Comparison of ENCODE assay signal across 8 cellular contexts in genomic region chr2:15560988-15561573, GRCh38. TPM values are rescaled to one million over a fixed set of nuclear protein-coding genes. Genes with fewer than 3 reads are reported as not detected.
DNase-seq lines count a peak whose midpoint lies in the region; ATAC-seq and TF ChIP-seq lines count a peak whose summit lies in the region.

NBAS (minus strand) TSS chr2:15561334; CDS start chr2:15561304, 30 bp downstream.

- DNase-seq in GM06990 (ENCODE audit: extremely low read depth, insufficient read length) (peak; percentile 75), HFFc6 (peak; percentile 84), NB4 (ENCODE audit: low read depth) (peak; percentile 90), SKM-1 treated with dmso at 0.1 percent for 144 hours (lab: John Stamatoyannopoulos, UW; ENCODE audit: unreplicated experiment) (peak; percentile 65), glomerular visceral epithelial cell (ENCODE audit: extremely low spot score) (peak; percentile 75), omental fat pad (ENCODE audit: low spot score) (peak; percentile 77)
- DNase-seq in activated naive CD4-positive, alpha-beta T cell treated with anti-CD3 and anti-CD28 coated beads, Interleukin-2, amount 50 U/mL, for 72 hours (ENCODE audit: low spot score in 2 of 2): peak; percentile 70 to 72

- H3K27me3 ChIP-seq in GM06990 (replicated peaks; ENCODE audit: control insufficient read depth, insufficient read depth, low read length): no peaks in the 10 kb centered on the region

- no peaks in the 10 kb centered on the region; the same call in 1 of the 2 replicates for H3K27me3 Mint-ChIP-seq in HFFc6 (ENCODE audit: insufficient read depth)

- peak within 1 kb of the TSS; percentile 86 for H3K4me3 ChIP-seq in GM06990 (replicated peaks; ENCODE audit: low read depth, low read length)
- peak within 1 kb of the TSS; percentile 92 for H3K4me3 ChIP-seq in NB4 (ENCODE audit: low read depth, low read length)

- H3K27ac ChIP-seq in temporal lobe (ENCODE audit: low read depth, low read length): peak within 1 kb of the TSS; percentile 69

- TF ChIP-seq POLR2A in NB4 (IDR thresholded peaks at IDR 0.05; ENCODE audit: extremely low read depth, insufficient read length): peak; percentile 21

- H3K4me3 Mint-ChIP-seq in HFFc6: peak within 1 kb of the TSS; percentile 96

- peaks cover 37% of the 10 kb centered on the region for H3K4me1 Mint-ChIP-seq in HFFc6 (ENCODE audit: low read depth)

- H3K27ac Mint-ChIP-seq in HFFc6: peak within 1 kb of the TSS; percentile 99
- H3K27ac Mint-ChIP-seq in activated naive CD4-positive, alpha-beta T cell treated with anti-CD3 and anti-CD28 coated beads, Interleukin-2, amount 50 U/mL, for 72 hours: peak within 1 kb of the TSS; percentile 97 to 99

- TF ChIP-seq CTCF in GM06990 (IDR thresholded peaks at IDR 0.05; ENCODE audit: insufficient read depth, low read length, poor library complexity, severe bottlenecking): no peak
- TF ChIP-seq CTCF in HFFc6 (IDR thresholded peaks at IDR 0.05): no peak
- no peak for TF ChIP-seq CTCF in NB4 (IDR thresholded peaks at IDR 0.05; ENCODE audit: low read depth, low read length)
- TF ChIP-seq CTCF in omental fat pad (IDR thresholded peaks at IDR 0.05): no peak

- no peaks in the 10 kb centered on the region for H3K36me3 Mint-ChIP-seq in HFFc6 (ENCODE audit: low read depth)
- peaks cover 16 to 17% of the 10 kb centered on the region in 2 donors for H3K36me3 Mint-ChIP-seq in activated naive CD4-positive, alpha-beta T cell treated with anti-CD3 and anti-CD28 coated beads, Interleukin-2, amount 50 U/mL, for 72 hours

- no peaks in the 10 kb centered on the region for H3K9me3 Mint-ChIP-seq in HFFc6
- peaks cover 4 to 11% of the 10 kb centered on the region in 2 donors for H3K9me3 Mint-ChIP-seq in activated naive CD4-positive, alpha-beta T cell treated with anti-CD3 and anti-CD28 coated beads, Interleukin-2, amount 50 U/mL, for 72 hours

- peak; percentile 81 to 83 for ATAC-seq in activated naive CD4-positive, alpha-beta T cell treated with anti-CD3 and anti-CD28 coated beads, Interleukin-2, amount 50 U/mL, for 72 hours
- peak; percentile 91 for ATAC-seq in omental fat pad (ENCODE audit: low FRiP score)

- no peaks in the 10 kb centered on the region for H3K36me3 ChIP-seq in GM06990 (ENCODE audit: control insufficient read depth, insufficient read depth, low read length)

RNA-seq across cellular contexts. Expression of gene NBAS, which starts in this region (rescaled TPM):
- total RNA-seq in HFFc6 (2021; fragmentation: NEBNext Ultra II Directional; extraction: Animal tissue kit (Norgen Biotek cat#: 25700)): 10 to 100 TPM; 43.5 to 54.0 (median 52.2) TPM
- 10 to 100 TPM; 30.5 to 46.3 TPM for total RNA-seq in activated naive CD4-positive, alpha-beta T cell treated with anti-CD3 and anti-CD28 coated beads, Interleukin-2, amount 50 U/mL, for 72 hours
- total RNA-seq in omental fat pad (10 to 100 TPM; 29.4 to 57.7 (median 38.2) TPM), temporal lobe (97.4 TPM)

Comparison
In these comparisons a context has a peak if more than half of its experiments do, and no peak if none do; other contexts are left out.
1. Peak in every context shown above with its lines: DNase-seq, ATAC-seq, H3K4me3 ChIP-seq and H3K27ac ChIP-seq.